ENCODE assay signal across 18 cellular contexts in genomic region chr7:154947604-154948003, GRCh38. TPM values are rescaled to one million over a fixed set of nuclear protein-coding genes. Genes with fewer than 3 reads are reported as not detected.
A peak's percentile ranks its signal among the peaks of the same experiment; 100 is the strongest.
DNase-seq lines count a peak whose midpoint lies in the region; ATAC-seq, FAIRE-seq and TF ChIP-seq lines count a peak whose summit lies in the region.
"Had no signal": no experiment of that assay in that cellular context is flagged by ENCODE, and none has a peak within 500 bp of the region (broad histone marks: within the 10 kb centered on the region; RNA-seq: fewer than 3 reads in every experiment).

No MANE protein-coding gene starts in this region.

- TF ChIP-seq CTCF in A549 (IDR thresholded peaks at IDR 0.05) = no peak
- TF ChIP-seq CTCF in GM23338 (conservative IDR thresholded peaks at IDR 0.05; ENCODE audit: low read depth in 2 of 2) = peak; percentile 34; a peak in 3 of 4 replicates
- peak; percentile 47 for TF ChIP-seq CTCF in WERI-Rb-1 (IDR thresholded peaks at IDR 0.05; ENCODE audit: low read depth, low read length)

- H4K20me1 ChIP-seq in GM23338 (replicated peaks; ENCODE audit: insufficient read depth) (no peaks in the 10 kb centered on the region), GM23248 (ENCODE audit: insufficient read depth) (no peaks in the 10 kb centered on the region)

- DNase-seq in A549 (ENCODE audit: low read depth in 1 of 2, low spot score in 1 of 2) (peak in 1 of 2 experiments; percentile 10), GM23338 (ENCODE audit: low spot score) (peak; percentile 30), WERI-Rb-1 (no peak), iPS-NIHi7 (ENCODE audit: extremely low spot score) (peak; percentile 19), GM23248 (no peak), NCI-H345 treated with DMSO at 0.1 percent for 48 hours (lab: John Stamatoyannopoulos, UW; ENCODE audit: unreplicated experiment) (no peak)
- DNase-seq: ACHN; AML-193; CD4-positive, CD25-positive, alpha-beta regulatory T cell; NCI-H1694 treated with DMSO at 0.1 percent for 48 hours; NCI-H226; NCI-H526 treated with DMSO at 0.1 percent for 48 hours; NK-92 treated with Interleukin-12 subunit alpha and Interleukin-12 subunit beta, amount 100 ng/mL, for 24 hours; OCI-M1; SW 1271 had no signal

- peaks cover 91% of the 10 kb centered on the region for H3K36me3 Mint-ChIP-seq in GM23338 (ENCODE audit: low read depth)

- no peak for TF ChIP-seq EP300 in A549 (IDR thresholded peaks at IDR 0.05)

- ATAC-seq in A549 (peak; percentile 62 to 64; a peak in 3 of 6 replicates), GM23338 (peak; percentile 79), HG02973 (IDR thresholded peaks at IDR 0.05; ENCODE audit: unreplicated experiment) (no peak)

- H3K4me3 ChIP-seq in A549 = no peak overlapping the region
- no peak overlapping the region for H3K4me3 ChIP-seq in GM23338
- no peak overlapping the region for H3K4me3 ChIP-seq in WERI-Rb-1 (ENCODE audit: low read depth, low read length)
- no peak overlapping the region for H3K4me3 ChIP-seq in GM23248

- peaks cover 54% of the 10 kb centered on the region for H3K36me3 ChIP-seq in GM23338 (ENCODE audit: insufficient read depth)
- peaks cover 68% of the 10 kb centered on the region for H3K36me3 ChIP-seq in WERI-Rb-1
- H3K36me3 ChIP-seq in GM23248 (ENCODE audit: low read depth) = peaks cover 50% of the 10 kb centered on the region

- no peaks in the 10 kb centered on the region for H3K27me3 Mint-ChIP-seq in GM23338 (ENCODE audit: insufficient read depth, low read depth, poor library complexity)
- H3K27me3 Mint-ChIP-seq: CD4-positive, CD25-positive, alpha-beta regulatory T cell had no signal

- no peak overlapping the region for H2AFZ ChIP-seq in GM23338
- no peak overlapping the region for H2AFZ ChIP-seq in GM23248

- H3K9me2 ChIP-seq in GM23338 (ENCODE audit: insufficient read depth) (no peaks in the 10 kb centered on the region), GM23248 (ENCODE audit: insufficient read depth) (no peaks in the 10 kb centered on the region)

- H3K27ac Mint-ChIP-seq in GM23338 = no peak overlapping the region

- 79% methylated on average over 5 of the region's 5 CpGs for WGBS in A549 (ENCODE audit: missing lambda C conversion rate)
- WGBS in GM23248 (ENCODE audit: low coverage in 1 of 2, low lambda C conversion rate in 2 of 2, missing lambda C conversion rate in 2 of 2), 2 experiments = 80 to 82% methylated on average over 5 of the region's 5 CpGs

- H3K4me2 ChIP-seq in A549 = no peak overlapping the region
- no peak overlapping the region for H3K4me2 ChIP-seq in GM23338
- no peak overlapping the region for H3K4me2 ChIP-seq in GM23248 (ENCODE audit: unreplicated experiment)
- H3K4me2 ChIP-seq: KMS-11 had no signal

- no peak overlapping the region for H3K4me3 Mint-ChIP-seq in GM23338
- H3K4me3 Mint-ChIP-seq: CD4-positive, CD25-positive, alpha-beta regulatory T cell had no signal

- POLR2A ChIA-PET in A549 (lab: Yijun Ruan, JAX) = no interaction called here

- no peak for TF ChIP-seq RAD21 in A549 (conservative IDR thresholded peaks at IDR 0.05 in 1 of 2, IDR thresholded peaks at IDR 0.05 in 1 of 2)

- FAIRE-seq in A549 (lab: Jason Lieb, UNC) = no peak

- H3K27ac ChIP-seq in A549 (no peak overlapping the region), GM23338 (ENCODE audit: low read depth) (no peak overlapping the region), WERI-Rb-1 (no peak overlapping the region), GM23248 (no peak overlapping the region)
- H3K27ac ChIP-seq: KMS-11 had no signal

- H3K9me3 Mint-ChIP-seq in GM23338 = no peaks in the 10 kb centered on the region
- H3K9me3 Mint-ChIP-seq: CD4-positive, CD25-positive, alpha-beta regulatory T cell had no signal

- H3K9ac ChIP-seq in GM23248 = no peak overlapping the region
- H3K9ac ChIP-seq: KMS-11 had no signal

- H3K4me1 Mint-ChIP-seq in GM23338 = no peaks in the 10 kb centered on the region
- H3K4me1 Mint-ChIP-seq: CD4-positive, CD25-positive, alpha-beta regulatory T cell had no signal

- H3K79me2 ChIP-seq in GM23338 (replicated peaks; ENCODE audit: insufficient read depth) (no peaks in the 10 kb centered on the region), GM23248 (ENCODE audit: insufficient read depth) (no peaks in the 10 kb centered on the region)

- H3K4me1 ChIP-seq in A549 (no peaks in the 10 kb centered on the region), GM23338 (ENCODE audit: insufficient read depth) (no peaks in the 10 kb centered on the region), GM23248 (ENCODE audit: insufficient read depth) (no peaks in the 10 kb centered on the region)
- H3K4me1 ChIP-seq: Caco-2 had no signal

- H3F3A ChIP-seq in GM23338 (replicated peaks; ENCODE audit: low read depth) (no peaks in the 10 kb centered on the region), GM23248 (ENCODE audit: insufficient read depth) (peaks cover 9% of the 10 kb centered on the region; the same call in 1 of the 2 replicates)

- CTCF ChIA-PET in A549 (lab: Yijun Ruan, JAX) = interaction anchor here (1.0 to 1.7 kb wide), 4 partner anchors 20 to 721 kb away, joined by 3 to 5 read pairs (median 4); no protein-coding TSS in a partner anchor

- H3K27me3 ChIP-seq in GM23338 (ENCODE audit: insufficient read depth) (no peaks in the 10 kb centered on the region), WERI-Rb-1 (ENCODE audit: insufficient read depth, low read depth, severe bottlenecking) (no peaks in the 10 kb centered on the region), GM23248 (replicated peaks; ENCODE audit: insufficient read depth) (no peaks in the 10 kb centered on the region)

- in situ Hi-C loops in GM23248 (cut with MboI) = no loop called here

- H3K9me3 ChIP-seq in A549 (no peaks in the 10 kb centered on the region), WERI-Rb-1 (ENCODE audit: severe bottlenecking) (no peaks in the 10 kb centered on the region), GM23248 (ENCODE audit: low read depth) (no peaks in the 10 kb centered on the region)
- H3K9me3 ChIP-seq: Caco-2 had no signal

- TF ChIP-seq POLR2A in A549 (IDR thresholded peaks at IDR 0.05; ENCODE audit: low read length) = no peak

TF ChIP-seq in A549, 52 proteins besides CTCF, POLR2A, EP300 and RAD21:
- no peak for TF ChIP-seq EHF (CRISPR knock-in tag; IDR thresholded peaks at IDR 0.05)
- TF ChIP-seq MAFK (IDR thresholded peaks at IDR 0.05; ENCODE audit: partially characterized antibody) = no peak
- TF ChIP-seq GATA3 (IDR thresholded peaks at IDR 0.05; ENCODE audit: borderline replicate concordance) = no peak
- no peak for TF ChIP-seq ELK1 (IDR thresholded peaks at IDR 0.05; ENCODE audit: low read depth, low read length)
- TF ChIP-seq CHD2 (IDR thresholded peaks at IDR 0.05; ENCODE audit: low read length, partially characterized antibody) = no peak
- TF ChIP-seq MAX (IDR thresholded peaks at IDR 0.05) = no peak
TF ChIP-seq in A549: peak in this region for 0.

TF ChIP-seq in GM23338, 12 proteins besides CTCF, POLR2A, EP300 and RAD21 (continues in another document):
- TF ChIP-seq ZNF331 (CRISPR knock-in tag; IDR thresholded peaks at IDR 0.05; ENCODE audit: low read depth) (no peak), NANOG (IDR thresholded peaks at IDR 0.05; ENCODE audit: borderline replicate concordance) (no peak), EZH2 (IDR thresholded peaks at IDR 0.05; ENCODE audit: low read depth, unreplicated experiment) (no peak), POLR2AphosphoS5 (IDR thresholded peaks at IDR 0.05; ENCODE audit: low read depth) (no peak), ZNF114 (CRISPR knock-in tag; IDR thresholded peaks at IDR 0.05) (no peak), JUNB (IDR thresholded peaks at IDR 0.05; ENCODE audit: unreplicated experiment) (no peak), STAT1 (IDR thresholded peaks at IDR 0.05; ENCODE audit: unreplicated experiment) (no peak), EZH2phosphoT487 (IDR thresholded peaks at IDR 0.05; ENCODE audit: unreplicated experiment) (no peak), REST (IDR thresholded peaks at IDR 0.05; ENCODE audit: unreplicated experiment) (no peak)

RNA-seq across cellular contexts. Expression of gene PAXIP1, which starts 55.3 kb away (rescaled TPM):
- polyA plus RNA-seq in A549 (2011; rRNA removed) = 15.7 and 18.3 TPM in 2 replicates
- 17.3 and 22.2 TPM in 2 replicates for polyA plus RNA-seq in A549 (2012; cell fraction: cytosol; rRNA removed)
- polyA plus RNA-seq in A549 (2012; cell fraction: nucleus; rRNA removed) = 21.5 and 28.4 TPM in 2 replicates
- 15.2 to 15.5 TPM (median 15.3 TPM) in 3 replicates for polyA plus RNA-seq in A549 (2017; fragmentation: RNase III; extraction: RNeasy Plus Mini Kit Qiagen cat#74134 plus additional on column Dnase treatment)
- polyA minus RNA-seq in A549 (2011; rRNA and poly(A)+ RNA removed) = 6.8 and 9.7 TPM in 2 replicates
- total RNA-seq in GM23338 (2014; rRNA removed; shearing (Covaris generic)) = 32.8 and 36.9 TPM in 2 replicates
- 11.2 and 12.5 TPM in 2 replicates for polyA plus RNA-seq in GM23338 (2016; fragmentation: Nextera tagmentation; extraction: Ambion mirVana)
- 5.3 and 5.8 TPM in 2 replicates for total RNA-seq in GM23248 (2014; rRNA removed; shearing (Covaris generic))
- 1.8 and 2.1 TPM in 2 replicates for polyA plus RNA-seq in GM23248 (2016; fragmentation: Nextera tagmentation; extraction: Ambion mirVana)

Comparison
In these comparisons a context has a peak if more than half of its experiments do, and no peak if none do; other contexts are left out.
1. DNase-seq: peak in GM23338 (single experiment) and iPS-NIHi7 (single experiment); none in WERI-Rb-1 (single experiment), GM23248 (single experiment) and NCI-H345 treated with DMSO at 0.1 percent for 48 hours (single experiment).